ENCODE assay signal across 9 cellular contexts in genomic region chr19:2983351-2984195, GRCh38. TPM values are rescaled to one million over a fixed set of nuclear protein-coding genes. Genes with fewer than 3 reads are reported as not detected.
A peak's percentile ranks its signal among the peaks of the same experiment; 100 is the strongest.
DNase-seq lines count a peak whose midpoint lies in the region; ATAC-seq, FAIRE-seq and TF ChIP-seq lines count a peak whose summit lies in the region.
"Had no signal": no experiment of that assay in that cellular context is flagged by ENCODE, and none has a peak within 500 bp of the region (broad histone marks: within the 10 kb centered on the region; RNA-seq: fewer than 3 reads in every experiment).

No MANE protein-coding gene starts in this region.

- ATAC-seq in SK-N-SH treated with all-trans-retinoic acid at 6 μM for 48 hours (peak; percentile 72), pancreas (peak; percentile 46 to 71 (median 61)), HG03565 (IDR thresholded peaks at IDR 0.05; ENCODE audit: unreplicated experiment) (no peak), HG03469 (IDR thresholded peaks at IDR 0.05; ENCODE audit: unreplicated experiment) (no peak)

- H3K27ac ChIP-seq in pancreas, result peak overlapping the region; percentile 35 to 74 (median 60)

- no peaks in the 10 kb centered on the region for H3K36me3 Mint-ChIP-seq in glutamatergic neuron (ENCODE audit: unreplicated experiment)

- TF ChIP-seq CTCF in glutamatergic neuron (IDR thresholded peaks at IDR 0.05; ENCODE audit: partially characterized antibody, unreplicated experiment) (no peak), pancreas (IDR thresholded peaks at IDR 0.05) (no peak)

- H3K27ac Mint-ChIP-seq in glutamatergic neuron (ENCODE audit: unreplicated experiment), result no peak overlapping the region

- H3K27me3 Mint-ChIP-seq in glutamatergic neuron (ENCODE audit: unreplicated experiment), result peaks cover 16% of the 10 kb centered on the region

- H3K9me3 ChIP-seq in pancreas, result no peaks in the 10 kb centered on the region
- H3K9me3 ChIP-seq: Caco-2 had no signal

- no peaks in the 10 kb centered on the region for H3K27me3 ChIP-seq in pancreas

- no peak overlapping the region for H3K4me3 Mint-ChIP-seq in glutamatergic neuron (ENCODE audit: unreplicated experiment)

- DNase-seq in NOMO-1 treated with DMSO at 0.1 percent for 48 hours (lab: John Stamatoyannopoulos, UW; ENCODE audit: unreplicated experiment) (peak; percentile 3), NOMO-1 (lab: John Stamatoyannopoulos, UW; ENCODE audit: unreplicated experiment in 2 of 2) (no peak), glutamatergic neuron (peak; percentile 94), pancreas (peak in 4 of 6 donors; percentile 45 to 73 (median 50)), epidermal melanocyte (ENCODE audit: insufficient read length, low spot score) (no peak)

- no peak for FAIRE-seq in pancreas (lab: Jason Lieb, UNC)

- H3K4me3 ChIP-seq in pancreas, result peak overlapping the region in 1 of 4 donors; percentile 33

- 16 to 18% methylated on average over 23 of the region's 23 CpGs for WGBS in pancreas, 2 donors

- H3K4me1 Mint-ChIP-seq in glutamatergic neuron (ENCODE audit: low read depth, unreplicated experiment), result peaks cover 13% of the 10 kb centered on the region

- H3K36me3 ChIP-seq in pancreas, result no peaks in the 10 kb centered on the region

- H3K4me1 ChIP-seq in pancreas, result peaks cover 5 to 16% (median 14%) of the 10 kb centered on the region in 3 donors

- intact Hi-C loops in pancreas (cut with DNase I), result no loop called here

- H3K9me3 Mint-ChIP-seq in glutamatergic neuron (ENCODE audit: unreplicated experiment), result peaks cover 6% of the 10 kb centered on the region

TF ChIP-seq in SK-N-SH treated with all-trans-retinoic acid at 6 μM for 48 hours, 23 proteins besides CTCF, POLR2A, EP300 and RAD21:
- TF ChIP-seq, protein P1, sequence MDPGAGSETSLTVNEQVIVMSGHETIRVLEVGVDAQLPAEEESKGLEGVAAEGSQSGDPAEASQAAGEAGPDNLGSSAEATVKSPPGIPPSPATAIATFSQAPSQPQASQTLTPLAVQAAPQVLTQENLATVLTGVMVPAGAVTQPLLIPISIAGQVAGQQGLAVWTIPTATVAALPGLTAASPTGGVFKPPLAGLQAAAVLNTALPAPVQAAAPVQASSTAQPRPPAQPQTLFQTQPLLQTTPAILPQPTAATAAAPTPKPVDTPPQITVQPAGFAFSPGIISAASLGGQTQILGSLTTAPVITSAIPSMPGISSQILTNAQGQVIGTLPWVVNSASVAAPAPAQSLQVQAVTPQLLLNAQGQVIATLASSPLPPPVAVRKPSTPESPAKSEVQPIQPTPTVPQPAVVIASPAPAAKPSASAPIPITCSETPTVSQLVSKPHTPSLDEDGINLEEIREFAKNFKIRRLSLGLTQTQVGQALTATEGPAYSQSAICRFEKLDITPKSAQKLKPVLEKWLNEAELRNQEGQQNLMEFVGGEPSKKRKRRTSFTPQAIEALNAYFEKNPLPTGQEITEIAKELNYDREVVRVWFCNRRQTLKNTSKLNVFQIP (CRISPR knock-in tag; IDR thresholded peaks at IDR 0.05; ENCODE audit: borderline replicate concordance, low read depth), result no peak
- no peak for TF ChIP-seq PPARA (CRISPR knock-in tag; IDR thresholded peaks at IDR 0.05; ENCODE audit: borderline replicate concordance)
- no peak for TF ChIP-seq ZC3H10 (CRISPR knock-in tag; IDR thresholded peaks at IDR 0.05)
- TF ChIP-seq TCF4 (CRISPR knock-in tag; IDR thresholded peaks at IDR 0.05; ENCODE audit: borderline replicate concordance), result no peak
- no peak for TF ChIP-seq RARB (CRISPR knock-in tag; IDR thresholded peaks at IDR 0.05)
- no peak for TF ChIP-seq OSR1 (CRISPR knock-in tag; IDR thresholded peaks at IDR 0.05)
- no peak for TF ChIP-seq GLIS3 (CRISPR knock-in tag; IDR thresholded peaks at IDR 0.05)
- TF ChIP-seq ARNTL (CRISPR knock-in tag; IDR thresholded peaks at IDR 0.05; ENCODE audit: borderline replicate concordance, low read depth), result no peak
TF ChIP-seq in SK-N-SH treated with all-trans-retinoic acid at 6 μM for 48 hours: peak in this region for 0.

RNA-seq across cellular contexts. Expression of gene TLE6, which starts 6.2 kb away (rescaled TPM):
- total RNA-seq in glutamatergic neuron (ENCODE audit: unreplicated experiment) (not detected), pancreas (1 to 10 TPM in 4 of 6 donors, under 1 TPM in 2; 0.97 to 1.6 (median 1.1) TPM)
- 1 to 10 TPM; 6.7 to 8.5 TPM for polyA plus RNA-seq in pancreas

RNA-seq across cellular contexts. Expression of gene ZNF77, which starts 38.8 kb away (rescaled TPM):
- total RNA-seq in glutamatergic neuron (ENCODE audit: unreplicated experiment) (4.8 TPM), pancreas (1 to 10 TPM; 1.3 to 2.6 (median 1.7) TPM)
- 1 to 10 TPM; 2.7 to 3.4 TPM for polyA plus RNA-seq in pancreas

RNA-seq across cellular contexts. Expression of gene TLE2, which starts 45.5 kb away (rescaled TPM):
- total RNA-seq in glutamatergic neuron (ENCODE audit: unreplicated experiment) (not detected), pancreas (10 to 100 TPM; 16.4 to 38.0 (median 21.8) TPM)
- 10 to 100 TPM; 72.6 to 81.9 TPM for polyA plus RNA-seq in pancreas

Comparison
In these comparisons a context has a peak if more than half of its experiments do, and no peak if none do; other contexts are left out.
1. DNase-seq: peak in NOMO-1 treated with DMSO at 0.1 percent for 48 hours (single experiment), glutamatergic neuron (single experiment) and pancreas (4 of 6); none in NOMO-1 (0 of 2) and epidermal melanocyte (single experiment).
2. ATAC-seq: peak in SK-N-SH treated with all-trans-retinoic acid at 6 μM for 48 hours (single experiment) and pancreas (4 of 4); none in HG03565 (single experiment) and HG03469 (single experiment).
3. RNA of gene TLE2, which starts 45.5 kb away (total RNA-seq): 16.4 to 38.0 TPM in pancreas; not detected in glutamatergic neuron (single experiment); every median in the first group is over 10 times any median in the second.